ENCODE assay signal across 15 cellular contexts in genomic region chr11:78061088-78061920, GRCh38. TPM values are rescaled to one million over a fixed set of nuclear protein-coding genes. Genes with fewer than 3 reads are reported as not detected.
DNase-seq lines count a peak whose midpoint lies in the region; ATAC-seq and TF ChIP-seq lines count a peak whose summit lies in the region.
"Had no signal": no experiment of that assay in that cellular context is flagged by ENCODE, and none has a peak within 500 bp of the region (broad histone marks: within the 10 kb centered on the region; RNA-seq: fewer than 3 reads in every experiment).

No MANE protein-coding gene starts in this region.

- POLR2A ChIA-PET in PC-9 (lab: Charles Lee; ENCODE audit: unreplicated experiment), result no interaction called here

- TF ChIP-seq POLR2A in NB4 (IDR thresholded peaks at IDR 0.05; ENCODE audit: extremely low read depth, insufficient read length), result no peak

- H3K4me3 ChIP-seq in ACC112 (ENCODE audit: low read depth, low read length) (no peak overlapping the region), NB4 (ENCODE audit: low read depth, low read length) (no peak overlapping the region), endodermal cell (ENCODE audit: low read length) (no peak overlapping the region), osteoblast (ENCODE audit: insufficient read depth, low read length) (no peak overlapping the region), PC-9 (no peak overlapping the region)

- H3K27ac ChIP-seq in ACC112 (ENCODE audit: low read depth, low read length), result peak overlapping the region; percentile 6; the same call in 1 of the 2 replicates
- no peak overlapping the region for H3K27ac ChIP-seq in endodermal cell (ENCODE audit: low read depth, low read length)
- H3K27ac ChIP-seq in osteoblast (ENCODE audit: low read depth, low read length), result no peak overlapping the region
- H3K27ac ChIP-seq in PC-9, result no peak overlapping the region

- H3F3A ChIP-seq in PC-9 (ENCODE audit: insufficient read depth, low read depth), result no peaks in the 10 kb centered on the region

- 87 to 93% methylated on average over 3 to 4 of the region's 4 CpGs for WGBS in endodermal cell (ENCODE audit: insufficient coverage in 1 of 2, insufficient read length in 1 of 2), 2 experiments

- peak overlapping the region; percentile 60 for H3K27ac Mint-ChIP-seq in endodermal cell
- H3K27ac Mint-ChIP-seq: T-helper 1 cell treated with Interleukin-12 subunit alpha and Interleukin-12 subunit beta and Interleukin-4 antibody, amounts not matched to agents 30 μg/mL and 1 μg/mL, for 36 hours had no signal

- no peaks in the 10 kb centered on the region for H3K27me3 ChIP-seq in ACC112 (ENCODE audit: insufficient read depth, low read length)
- no peaks in the 10 kb centered on the region for H3K27me3 ChIP-seq in endodermal cell (ENCODE audit: control insufficient read depth, insufficient read depth, low read length, poor library complexity, severe bottlenecking)
- no peaks in the 10 kb centered on the region for H3K27me3 ChIP-seq in osteoblast (ENCODE audit: insufficient read depth, low read length)
- no peaks in the 10 kb centered on the region for H3K27me3 ChIP-seq in PC-9 (ENCODE audit: insufficient read depth, low read depth)

- H3K4me3 Mint-ChIP-seq in endodermal cell, result no peak overlapping the region
- H3K4me3 Mint-ChIP-seq: naive thymus-derived CD8-positive, alpha-beta T cell; T-helper 1 cell treated with Interleukin-12 subunit alpha and Interleukin-12 subunit beta and Interleukin-4 antibody, amounts not matched to agents 30 μg/mL and 1 μg/mL, for 36 hours had no signal

- H2AFZ ChIP-seq in ACC112 (ENCODE audit: low read length, unreplicated experiment) (no peak overlapping the region), osteoblast (ENCODE audit: low read length) (peak overlapping the region; percentile 56), PC-9 (no peak overlapping the region)

- TF ChIP-seq CTCF in NB4 (IDR thresholded peaks at IDR 0.05; ENCODE audit: low read depth, low read length), result no peak
- TF ChIP-seq CTCF in endodermal cell (conservative IDR thresholded peaks at IDR 0.05), result no peak
- TF ChIP-seq CTCF in osteoblast (IDR thresholded peaks at IDR 0.05; ENCODE audit: extremely low read depth, low read depth, low read length), result no peak
- TF ChIP-seq CTCF in PC-9 (conservative IDR thresholded peaks at IDR 0.05), result no peak

- no peaks in the 10 kb centered on the region for H3K27me3 Mint-ChIP-seq in endodermal cell (ENCODE audit: insufficient read depth)
- H3K27me3 Mint-ChIP-seq: naive thymus-derived CD8-positive, alpha-beta T cell had no signal

- no peak for ATAC-seq in HG03378 (IDR thresholded peaks at IDR 0.05; ENCODE audit: unreplicated experiment)
- ATAC-seq in GM18502 (IDR thresholded peaks at IDR 0.05; ENCODE audit: poor library complexity, unreplicated experiment), result no peak
- ATAC-seq: naive thymus-derived CD8-positive, alpha-beta T cell had no signal

- no peaks in the 10 kb centered on the region for H3K4me1 Mint-ChIP-seq in endodermal cell
- H3K4me1 Mint-ChIP-seq: naive thymus-derived CD8-positive, alpha-beta T cell had no signal

- no peaks in the 10 kb centered on the region for H3K36me3 ChIP-seq in ACC112 (ENCODE audit: insufficient read depth, low read length)
- H3K36me3 ChIP-seq in endodermal cell (ENCODE audit: control insufficient read depth, insufficient read depth, low read length), result no peaks in the 10 kb centered on the region
- no peaks in the 10 kb centered on the region for H3K36me3 ChIP-seq in osteoblast (ENCODE audit: insufficient read depth, low read length)
- H3K36me3 ChIP-seq in PC-9 (ENCODE audit: low read depth), result no peaks in the 10 kb centered on the region

- peaks cover under 1% of the 10 kb centered on the region for H3K36me3 Mint-ChIP-seq in endodermal cell (ENCODE audit: low read depth)

- H3K9me3 ChIP-seq in endodermal cell (ENCODE audit: control insufficient read depth, low read length) (no peaks in the 10 kb centered on the region), osteoblast (ENCODE audit: low read depth, low read length) (no peaks in the 10 kb centered on the region), PC-9 (ENCODE audit: insufficient read depth, low read depth) (no peaks in the 10 kb centered on the region)

- CTCF ChIA-PET in PC-9 (lab: Charles Lee), result interaction anchor here (0.6 kb wide), 1 partner anchor 305 kb away, joined by 13 read pairs; no protein-coding TSS in a partner anchor

- no peaks in the 10 kb centered on the region for H3K9me2 ChIP-seq in PC-9 (ENCODE audit: insufficient read depth)

- H3K9ac ChIP-seq in endodermal cell (ENCODE audit: extremely low read depth, low read length, poor library complexity, severe bottlenecking), result no peak overlapping the region

- H3K4me1 ChIP-seq in ACC112 (ENCODE audit: control insufficient read depth, insufficient read depth, low read length, unreplicated experiment), result peaks cover 5% of the 10 kb centered on the region
- no peaks in the 10 kb centered on the region for H3K4me1 ChIP-seq in endodermal cell (ENCODE audit: control insufficient read depth, insufficient read depth, low read length)
- H3K4me1 ChIP-seq in osteoblast (ENCODE audit: insufficient read depth, low read length), result peaks cover 6% of the 10 kb centered on the region
- no peaks in the 10 kb centered on the region for H3K4me1 ChIP-seq in PC-9 (replicated peaks; ENCODE audit: insufficient read depth)

- BruUV-seq in PC-9 (replicated peaks; lab: Mats Ljungman, UMichigan), result no TSS peak

- no peaks in the 10 kb centered on the region for H3K9me3 Mint-ChIP-seq in endodermal cell
- H3K9me3 Mint-ChIP-seq: naive thymus-derived CD8-positive, alpha-beta T cell; T-helper 1 cell treated with Interleukin-12 subunit alpha and Interleukin-12 subunit beta and Interleukin-4 antibody, amounts not matched to agents 30 μg/mL and 1 μg/mL, for 36 hours had no signal

- no peaks in the 10 kb centered on the region for H4K20me1 ChIP-seq in osteoblast (ENCODE audit: insufficient read depth, low read length)
- no peaks in the 10 kb centered on the region for H4K20me1 ChIP-seq in PC-9 (ENCODE audit: insufficient read depth)

- intact Hi-C loops in PC-9 (cut with micrococcal nuclease; ENCODE audit: unreplicated experiment), result no loop called here

- H3K4me2 ChIP-seq in osteoblast (ENCODE audit: insufficient read depth, low read length) (no peak overlapping the region), PC-9 (no peak overlapping the region)

- no peaks in the 10 kb centered on the region for H3K79me2 ChIP-seq in ACC112 (ENCODE audit: control insufficient read depth, insufficient read depth, low read length, unreplicated experiment)
- H3K79me2 ChIP-seq in osteoblast (ENCODE audit: insufficient read depth, low read length), result no peaks in the 10 kb centered on the region
- no peaks in the 10 kb centered on the region for H3K79me2 ChIP-seq in PC-9 (ENCODE audit: low read depth)

- DNase-seq in NB4 (ENCODE audit: low read depth), result peak; percentile 38
- DNase-seq in endodermal cell, result no peak
- no peak for DNase-seq in osteoblast (ENCODE audit: insufficient read length, low spot score, missing footprints)
- DNase-seq in activated CD4-positive, CD25-positive, alpha-beta regulatory T cell treated with anti-CD3 and anti-CD28 coated beads, Interleukin-2, amount 50 U/mL, for 72 hours, result no peak
- no peak for DNase-seq in PC-9
- DNase-seq: DMS79; naive thymus-derived CD8-positive, alpha-beta T cell had no signal

RNA-seq across cellular contexts. Expression of gene THRSP, which starts 2.4 kb away (rescaled TPM):
- total RNA-seq in endodermal cell (not detected), osteoblast (not detected in 2 replicates), PC-9 (2021) (0.72 TPM in 1 of 2 replicates, not detected in the other)
- polyA plus RNA-seq in endodermal cell (2013, experiment 1 of 2), result not detected
- polyA plus RNA-seq in endodermal cell (2013, experiment 2 of 2), result not detected
- total RNA-seq: bronchial epithelial cell; glomerular endothelial cell; kidney epithelial cell; naive thymus-derived CD8-positive, alpha-beta T cell; ureter had no signal
- polyA plus RNA-seq: naive thymus-derived CD8-positive, alpha-beta T cell had no signal

RNA-seq across cellular contexts. Expression of gene NDUFC2, which starts 18.4 kb away (rescaled TPM):
- total RNA-seq in endodermal cell, result 100 to 1,000 TPM; 255 to 275 TPM
- 153 TPM for polyA plus RNA-seq in endodermal cell (2013, experiment 1 of 2)
- 147 TPM for polyA plus RNA-seq in endodermal cell (2013, experiment 2 of 2)
- 98.1 and 115 TPM in 2 replicates for total RNA-seq in osteoblast
- total RNA-seq in PC-9 (2021), result 380 and 394 TPM in 2 replicates

RNA-seq across cellular contexts. Expression of gene KCTD14, which starts 38.2 kb away (rescaled TPM):
- total RNA-seq in endodermal cell (10 to 100 TPM in 1 of 2 donors, 1 to 10 TPM in 1; 8.6 to 12.8 TPM), osteoblast (0.29 and 0.36 TPM in 2 replicates), PC-9 (2021) (12.0 and 21.3 TPM in 2 replicates)
- polyA plus RNA-seq in endodermal cell (2013, experiment 1 of 2), result 4.2 TPM
- polyA plus RNA-seq in endodermal cell (2013, experiment 2 of 2), result 2.6 TPM
